8 cellular contexts compared by ENCODE assay signal in the genomic region with DNA sequence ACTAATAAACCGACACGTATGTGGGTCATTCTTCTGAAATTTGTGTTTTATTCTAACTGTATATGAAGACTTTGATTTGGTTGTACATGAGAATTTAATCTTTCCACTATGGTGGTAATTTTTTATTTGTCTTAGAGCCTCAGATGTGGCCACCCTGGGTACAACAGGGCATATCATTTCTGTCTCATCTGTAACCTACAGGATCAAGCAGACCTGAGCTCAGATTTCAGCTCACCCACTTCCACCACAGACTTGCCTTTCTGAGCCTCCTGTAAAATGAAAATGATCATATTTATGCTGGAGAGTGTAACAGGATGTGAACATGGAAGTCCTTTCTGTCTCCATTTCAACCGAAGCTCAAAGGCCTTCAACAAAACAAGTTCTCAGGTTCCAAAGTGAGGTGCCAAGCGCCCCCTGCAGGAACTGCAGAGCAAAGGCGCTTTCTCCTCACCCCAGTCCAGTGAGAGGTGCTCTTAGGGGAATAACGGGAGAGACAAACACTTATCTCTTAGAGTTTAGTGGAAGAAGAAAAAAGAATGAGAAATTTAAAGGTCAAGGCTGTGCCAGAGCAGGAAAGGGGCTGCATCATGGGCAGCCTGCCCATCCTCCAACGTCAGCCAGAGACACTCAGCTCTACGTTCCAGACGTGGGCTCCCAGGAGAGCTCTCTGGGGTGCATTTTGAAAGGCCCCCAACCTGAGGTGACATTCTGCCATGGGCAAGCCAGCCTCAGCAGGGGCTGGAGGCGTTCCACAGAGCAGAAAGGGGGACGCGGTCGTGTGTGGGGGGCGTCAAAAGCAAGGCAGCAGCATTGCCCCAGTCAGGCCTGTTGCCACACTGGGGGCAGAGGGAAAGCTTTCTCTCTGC.
DNase-seq lines count a peak whose midpoint lies in the region; ATAC-seq lines count a peak whose summit lies in the region.

No MANE protein-coding gene starts in this region.

- no peak overlapping the region for H3K27ac ChIP-seq in iPS DF 6.9 (ENCODE audit: low read length)

- no peak for ATAC-seq in HG03196 (IDR thresholded peaks at IDR 0.05; ENCODE audit: unreplicated experiment)

- H3K9me3 ChIP-seq in iPS DF 6.9 (ENCODE audit: control insufficient read depth, insufficient read depth, low read length), result no peaks in the 10 kb centered on the region

- peaks cover 4% of the 10 kb centered on the region; the same call in 1 of the 2 replicates for H3K4me1 ChIP-seq in iPS DF 6.9 (ENCODE audit: control insufficient read depth, insufficient read depth, low read length)

- no peaks in the 10 kb centered on the region for H3K27me3 ChIP-seq in iPS DF 6.9 (ENCODE audit: control insufficient read depth, insufficient read depth, low read length)

- WGBS in iPS DF 6.9 (ENCODE audit: insufficient coverage, insufficient read length), result no CpG with 5 or more reads among the region's 14 CpGs

- H3K36me3 ChIP-seq in iPS DF 6.9 (ENCODE audit: control insufficient read depth, insufficient read depth, low read length), result no peaks in the 10 kb centered on the region

- no peak overlapping the region for H3K4me3 ChIP-seq in iPS DF 6.9 (ENCODE audit: low read length)

- in situ Hi-C loops in KBM-7 (cut with MboI; ENCODE audit: low pct_unique_long_range_greater_than_20kb, low sequenced_read_pairs), result loop anchor here (25.0 kb wide), 2 partner anchors 410 to 560 kb away; no protein-coding TSS in a partner anchor

- peak; percentile 76 for DNase-seq in NCI-H82 (lab: John Stamatoyannopoulos, UW)
- DNase-seq in NCI-H82 treated with DMSO at 0.1 percent for 48 hours (lab: John Stamatoyannopoulos, UW; ENCODE audit: unreplicated experiment), result no peak
- peak; percentile 70 for DNase-seq in KBM-7
- peak; percentile 56 for DNase-seq in RPMI8226
- DNase-seq in activated gamma-delta T cell treated with anti-CD3 and anti-CD28 coated beads, Interleukin-2, amount 50 U/mL, for 16 hours (ENCODE audit: low read depth), result peak; percentile 4
- DNase-seq in iPS DF 6.9 (ENCODE audit: low read depth, low spot score), result peak; percentile 70
- peak; percentile 68 for DNase-seq in stimulated activated CD4-positive, alpha-beta T cell treated with anti-CD3 and anti-CD28 coated beads, Interleukin-15, amount 100 ng/mL, for 24 hours
